ENCODE assay signal across 1 cellular context in genomic region chr19:10283786-10284540, GRCh38.
TF ChIP-seq lines count a peak whose summit lies in the region.

No MANE protein-coding gene starts in this region.

TF ChIP-seq in HCT116, 20 proteins besides CTCF, POLR2A, EP300 and RAD21:
- no peak for TF ChIP-seq REST (IDR thresholded peaks at IDR 0.05; ENCODE audit: low read depth)
- TF ChIP-seq JUND (IDR thresholded peaks at IDR 0.05): no peak
- TF ChIP-seq SP1 (IDR thresholded peaks at IDR 0.05; ENCODE audit: low read depth): no peak
- no peak for TF ChIP-seq ZFX (IDR thresholded peaks at IDR 0.05)
- TF ChIP-seq SIN3A (IDR thresholded peaks at IDR 0.05; ENCODE audit: low read depth): no peak
- TF ChIP-seq EZH2 (IDR thresholded peaks at IDR 0.05): no peak
- TF ChIP-seq ZNF274 (IDR thresholded peaks at IDR 0.05; ENCODE audit: low read depth, low read length): no peak
- no peak for TF ChIP-seq SRF (IDR thresholded peaks at IDR 0.05; ENCODE audit: low read depth)
- TF ChIP-seq EGR1 (IDR thresholded peaks at IDR 0.05; ENCODE audit: low read depth): no peak
- TF ChIP-seq CBX3 (IDR thresholded peaks at IDR 0.05; ENCODE audit: low read depth): no peak
- no peak for TF ChIP-seq POLR2AphosphoS5 (IDR thresholded peaks at IDR 0.05; ENCODE audit: low read depth, low read length)
- no peak for TF ChIP-seq ELF1 (IDR thresholded peaks at IDR 0.05; ENCODE audit: borderline replicate concordance, low read depth)
- TF ChIP-seq, protein P1, sequence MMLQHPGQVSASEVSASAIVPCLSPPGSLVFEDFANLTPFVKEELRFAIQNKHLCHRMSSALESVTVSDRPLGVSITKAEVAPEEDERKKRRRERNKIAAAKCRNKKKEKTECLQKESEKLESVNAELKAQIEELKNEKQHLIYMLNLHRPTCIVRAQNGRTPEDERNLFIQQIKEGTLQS (IDR thresholded peaks at IDR 0.05): no peak
- TF ChIP-seq TCF7L2 (IDR thresholded peaks at IDR 0.05; ENCODE audit: borderline replicate concordance, extremely low read depth, insufficient read depth, insufficient read length): no peak
- TF ChIP-seq FOSL1 (IDR thresholded peaks at IDR 0.05; ENCODE audit: low read depth): no peak
- no peak for TF ChIP-seq EZH2phosphoT487 (IDR thresholded peaks at IDR 0.05; ENCODE audit: borderline replicate concordance)
- TF ChIP-seq, protein P2, sequence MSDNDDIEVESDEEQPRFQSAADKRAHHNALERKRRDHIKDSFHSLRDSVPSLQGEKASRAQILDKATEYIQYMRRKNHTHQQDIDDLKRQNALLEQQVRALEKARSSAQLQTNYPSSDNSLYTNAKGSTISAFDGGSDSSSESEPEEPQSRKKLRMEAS (IDR thresholded peaks at IDR 0.05): no peak
- TF ChIP-seq, protein P3, sequence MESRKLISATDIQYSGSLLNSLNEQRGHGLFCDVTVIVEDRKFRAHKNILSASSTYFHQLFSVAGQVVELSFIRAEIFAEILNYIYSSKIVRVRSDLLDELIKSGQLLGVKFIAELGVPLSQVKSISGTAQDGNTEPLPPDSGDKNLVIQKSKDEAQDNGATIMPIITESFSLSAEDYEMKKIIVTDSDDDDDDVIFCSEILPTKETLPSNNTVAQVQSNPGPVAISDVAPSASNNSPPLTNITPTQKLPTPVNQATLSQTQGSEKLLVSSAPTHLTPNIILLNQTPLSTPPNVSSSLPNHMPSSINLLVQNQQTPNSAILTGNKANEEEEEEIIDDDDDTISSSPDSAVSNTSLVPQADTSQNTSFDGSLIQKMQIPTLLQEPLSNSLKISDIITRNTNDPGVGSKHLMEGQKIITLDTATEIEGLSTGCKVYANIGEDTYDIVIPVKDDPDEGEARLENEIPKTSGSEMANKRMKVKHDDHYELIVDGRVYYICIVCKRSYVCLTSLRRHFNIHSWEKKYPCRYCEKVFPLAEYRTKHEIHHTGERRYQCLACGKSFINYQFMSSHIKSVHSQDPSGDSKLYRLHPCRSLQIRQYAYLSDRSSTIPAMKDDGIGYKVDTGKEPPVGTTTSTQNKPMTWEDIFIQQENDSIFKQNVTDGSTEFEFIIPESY (IDR thresholded peaks at IDR 0.05; ENCODE audit: extremely low read depth, insufficient replicate concordance, low read length): no peak
